In genomic region chr18:79399275-79400081, GRCh38 we compare ENCODE assay signal across 8 cellular contexts. TPM values are rescaled to one million over a fixed set of nuclear protein-coding genes. Genes with fewer than 3 reads are reported as not detected.
DNase-seq lines count a peak whose midpoint lies in the region; ATAC-seq and TF ChIP-seq lines count a peak whose summit lies in the region.

No MANE protein-coding gene starts in this region.

- intact Hi-C loops in PC-3 (cut with micrococcal nuclease), result loop anchor here (5.0 kb wide), 2 partner anchors 108 to 128 kb away; no protein-coding TSS in a partner anchor

- no peak overlapping the region for H3K9ac ChIP-seq in PC-3 (ENCODE audit: low read length)

- H3K4me3 Mint-ChIP-seq in effector memory CD8-positive, alpha-beta T cell, result peak overlapping the region; percentile 80 to 93
- H3K4me3 Mint-ChIP-seq in nephron progenitor cell, result peak overlapping the region; percentile 73

- peaks cover 28% of the 10 kb centered on the region for H3K4me1 ChIP-seq in PC-3 (ENCODE audit: insufficient read depth, low read length)

- H4K20me1 ChIP-seq in PC-3 (ENCODE audit: low read length), result no peaks in the 10 kb centered on the region

- H3K4me3 ChIP-seq in GM12865 (ENCODE audit: low read depth, low read length) (peak overlapping the region; percentile 76), PC-3 (ENCODE audit: low read length) (peak overlapping the region; percentile 55; the same call in 1 of the 2 replicates)

- TF ChIP-seq CTCF in GM12865 (IDR thresholded peaks at IDR 0.05; ENCODE audit: insufficient read depth, low read depth, low read length, missing control alignments) (no peak), PC-3 (conservative IDR thresholded peaks at IDR 0.05; ENCODE audit: low read depth, low read length) (no peak), nephron progenitor cell (IDR thresholded peaks at IDR 0.05) (no peak)

- no peaks in the 10 kb centered on the region for H3F3A ChIP-seq in PC-3 (ENCODE audit: low read length, unreplicated experiment)

- H3K27ac ChIP-seq in PC-3 (ENCODE audit: low read length), result no peak overlapping the region

- peak; percentile 34 for DNase-seq in GM12865 (ENCODE audit: low read depth)
- no peak for DNase-seq in PC-3
- no peak for DNase-seq in effector memory CD8-positive, alpha-beta T cell
- peak; percentile 39 for DNase-seq in nephron progenitor cell
- no peak for DNase-seq in SW 1271 (lab: John Stamatoyannopoulos, UW)
- no peak for DNase-seq in NCI-H1417 (lab: John Stamatoyannopoulos, UW)
- no peak for DNase-seq in AG08396 (ENCODE audit: low spot score)

- H3K4me2 ChIP-seq in PC-3 (ENCODE audit: low read length), result peak overlapping the region; percentile 65

- peaks cover 40% of the 10 kb centered on the region for H3K36me3 Mint-ChIP-seq in effector memory CD8-positive, alpha-beta T cell (ENCODE audit: insufficient read depth)
- no peaks in the 10 kb centered on the region for H3K36me3 Mint-ChIP-seq in nephron progenitor cell (ENCODE audit: low read depth)

- H3K4me1 Mint-ChIP-seq in effector memory CD8-positive, alpha-beta T cell (ENCODE audit: low read depth in 2 of 2), result peaks cover 35 to 36% of the 10 kb centered on the region in 2 donors
- peaks cover 40% of the 10 kb centered on the region for H3K4me1 Mint-ChIP-seq in nephron progenitor cell

- H3K79me2 ChIP-seq in PC-3 (ENCODE audit: low read length), result peaks cover 1% of the 10 kb centered on the region; the same call in 1 of the 2 replicates

- no peak for ATAC-seq in PC-3
- peak; percentile 1 for ATAC-seq in effector memory CD8-positive, alpha-beta T cell (replicated peaks)
- no peak for ATAC-seq in GM18867 (IDR thresholded peaks at IDR 0.05; ENCODE audit: unreplicated experiment)

- no peaks in the 10 kb centered on the region for H3K27me3 Mint-ChIP-seq in effector memory CD8-positive, alpha-beta T cell
- H3K27me3 Mint-ChIP-seq in nephron progenitor cell (ENCODE audit: low read depth, poor library complexity), result peaks cover 51% of the 10 kb centered on the region

- H2AFZ ChIP-seq in PC-3 (ENCODE audit: low read length), result no peak overlapping the region

- no peaks in the 10 kb centered on the region for H3K9me3 Mint-ChIP-seq in effector memory CD8-positive, alpha-beta T cell
- H3K9me3 Mint-ChIP-seq in nephron progenitor cell, result no peaks in the 10 kb centered on the region

- no TSS peak for BruUV-seq in PC-3 (replicated peaks; lab: Mats Ljungman, UMichigan)

- no peaks in the 10 kb centered on the region for H3K27me3 ChIP-seq in PC-3 (ENCODE audit: low read length)

- H3K36me3 ChIP-seq in PC-3 (ENCODE audit: low read depth, low read length), result no peaks in the 10 kb centered on the region

- POLR2A ChIA-PET in PC-3 (lab: Charles Lee; ENCODE audit: unreplicated experiment), result no interaction called here

- peak overlapping the region; percentile 69 to 83 for H3K27ac Mint-ChIP-seq in effector memory CD8-positive, alpha-beta T cell
- H3K27ac Mint-ChIP-seq in nephron progenitor cell, result no peak overlapping the region

- H3K9me3 ChIP-seq in PC-3 (ENCODE audit: low read length), result no peaks in the 10 kb centered on the region

- H3K9me2 ChIP-seq in PC-3 (replicated peaks; ENCODE audit: low read length), result no peaks in the 10 kb centered on the region

- CTCF ChIA-PET in PC-3 (lab: Charles Lee), result no interaction called here

RNA-seq across cellular contexts. Expression of gene NFATC1, which starts 3.7 kb away (rescaled TPM):
- total RNA-seq in PC-3 (2014; rRNA removed), result 5.9 and 9.8 TPM in 2 replicates

Comparison
In these comparisons a context has a peak if more than half of its experiments do, and no peak if none do; other contexts are left out.
1. DNase-seq: peak in GM12865 (single experiment) and nephron progenitor cell (single experiment); none in PC-3 (single experiment), effector memory CD8-positive, alpha-beta T cell (0 of 3), SW 1271 (0 of 2), NCI-H1417 (0 of 3) and AG08396 (single experiment).